19 cellular contexts compared by ENCODE assay signal in genomic region chr19:22517496-22518411, GRCh38.
"Had no signal": no experiment of that assay in that cellular context is flagged by ENCODE, and none has a peak within 500 bp of the region (broad histone marks: within the 10 kb centered on the region; RNA-seq: fewer than 3 reads in every experiment).

No MANE protein-coding gene starts in this region.

- H3K27me3 ChIP-seq: esophagus muscularis mucosa, sigmoid colon, suprapubic skin, transverse colon had no signal

- ATAC-seq: effector memory CD8-positive, alpha-beta T cell; left colon; left ventricle myocardium superior; psoas muscle had no signal

- H3K36me3 ChIP-seq: esophagus muscularis mucosa, sigmoid colon, suprapubic skin, transverse colon had no signal

- H3K4me3 ChIP-seq: lung, psoas muscle, skin epidermis, suprapubic skin, transverse colon had no signal

- H3K4me1 ChIP-seq: esophagus muscularis mucosa, psoas muscle, sigmoid colon, suprapubic skin, transverse colon had no signal

- H3K27ac ChIP-seq: epithelial cell of prostate, esophagus muscularis mucosa, psoas muscle, sigmoid colon, skin epidermis, suprapubic skin, transverse colon had no signal

- FAIRE-seq: kidney, urothelium cell line had no signal

- H3K9me3 ChIP-seq: psoas muscle had no signal

- DNase-seq: effector memory CD8-positive, alpha-beta T cell; kidney; left colon; left ventricle myocardium superior; mesenchymal stem cell; midbrain; occipital lobe; psoas muscle; retina; sigmoid colon; stimulated activated CD4-positive, alpha-beta T cell treated with anti-CD3 and anti-CD28 coated beads, Interleukin-12 subunit alpha, Interleukin-12 subunit beta, amount 100 ng/mL, for 4 hours; stimulated activated naive CD4-positive, alpha-beta T cell treated with Interleukin-2 at 50 U/mL for 16 hours; transverse colon had no signal
